ENCODE assay signal across 26 cellular contexts in the genomic region with DNA sequence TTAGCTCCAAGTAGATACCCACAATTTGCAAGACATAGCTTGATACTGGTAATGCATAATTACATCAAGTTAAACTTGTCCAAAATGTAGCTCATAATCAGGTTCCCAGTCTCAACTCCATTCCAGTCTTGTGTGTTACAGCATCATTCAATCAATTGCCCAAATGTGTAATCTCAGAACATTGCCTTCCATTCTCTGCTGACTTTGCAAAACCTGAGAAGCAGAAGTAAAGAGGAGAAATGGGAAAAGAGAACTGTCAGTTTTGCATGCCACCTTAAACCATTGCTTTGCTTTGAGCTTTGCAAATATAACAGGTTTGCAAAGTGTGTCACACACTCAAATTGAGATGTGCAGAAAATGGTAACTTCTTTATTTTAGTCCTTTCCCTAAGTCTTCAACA. TPM values are rescaled to one million over a fixed set of nuclear protein-coding genes. Genes with fewer than 3 reads are reported as not detected.
"Had no signal": no experiment of that assay in that cellular context is flagged by ENCODE, and none has a peak within 500 bp of the region (broad histone marks: within the 10 kb centered on the region; RNA-seq: fewer than 3 reads in every experiment).

No MANE protein-coding gene starts in this region.

- H3K27ac Mint-ChIP-seq: naive thymus-derived CD8-positive, alpha-beta T cell; stimulated activated memory B cell treated with anti-CD40 and anti-IgM and Interleukin-4, amounts not matched to agents 10 μg/mL and 1 μg/mL and 100 μg/mL, for 72 hours; stimulated activated naive CD8-positive, alpha-beta T cell treated with anti-CD3 and anti-CD28 coated beads, Interleukin-15, Interleukin-2, amounts not matched to agents 100 ng/mL and 50 ng/mL, for 24 hours had no signal

- H3K4me1 Mint-ChIP-seq: stimulated activated memory B cell treated with anti-CD40 and anti-IgM and Interleukin-4, amounts not matched to agents 10 μg/mL and 1 μg/mL and 100 μg/mL, for 72 hours had no signal

- H3K36me3 Mint-ChIP-seq: naive thymus-derived CD8-positive, alpha-beta T cell; stimulated activated memory B cell treated with anti-CD40 and anti-IgM and Interleukin-4, amounts not matched to agents 10 μg/mL and 1 μg/mL and 100 μg/mL, for 72 hours had no signal

- H3K27ac ChIP-seq: epithelial cell of prostate, esophagus muscularis mucosa, gastroesophageal sphincter, pancreas, prostate gland, spleen, tibial artery, upper lobe of left lung, uterus had no signal

- FAIRE-seq: endometrium, pancreas had no signal

- H3K4me3 ChIP-seq: esophagus muscularis mucosa, gastroesophageal sphincter, mucosa of descending colon, pancreas, prostate gland, spleen, tibial artery, upper lobe of left lung, uterus had no signal

- DNase-seq: effector memory CD4-positive, alpha-beta T cell; foreskin fibroblast; glutamatergic neuron; islet precursor cell; mammary epithelial cell; mucosa of descending colon; naive thymus-derived CD8-positive, alpha-beta T cell; occipital lobe; pancreas; retina; spleen; stimulated activated CD4-positive, alpha-beta T cell treated with anti-CD3 and anti-CD28 coated beads, Interleukin-15, amount 100 ng/mL, for 24 hours; stimulated activated CD4-positive, alpha-beta T cell treated with anti-CD3 and anti-CD28 coated beads, Interleukin-1b, Interleukin-23, amount 100 ng/mL, for 48 hours; stimulated activated CD4-positive, alpha-beta T cell treated with anti-CD3 and anti-CD28 coated beads, Interleukin-4, amount 100 ng/mL, for 24 hours; tibial artery; upper lobe of left lung; uterus had no signal

- H3K4me1 ChIP-seq: prostate gland, uterus had no signal

- H3K36me3 ChIP-seq: esophagus muscularis mucosa, gastroesophageal sphincter, pancreas, prostate gland, spleen, tibial artery, upper lobe of left lung, uterus had no signal

- H3K27me3 ChIP-seq: esophagus muscularis mucosa, gastroesophageal sphincter, pancreas, spleen, tibial artery, upper lobe of left lung, uterus had no signal

- H3K4me3 Mint-ChIP-seq: naive thymus-derived CD8-positive, alpha-beta T cell; stimulated activated memory B cell treated with anti-CD40 and anti-IgM and Interleukin-4, amounts not matched to agents 10 μg/mL and 1 μg/mL and 100 μg/mL, for 72 hours; stimulated activated naive CD8-positive, alpha-beta T cell treated with anti-CD3 and anti-CD28 coated beads, Interleukin-15, Interleukin-2, amounts not matched to agents 100 ng/mL and 50 ng/mL, for 24 hours had no signal

- ATAC-seq: gastroesophageal sphincter; left lobe of liver; mucosa of descending colon; naive thymus-derived CD8-positive, alpha-beta T cell; pancreas; sciatic nerve; stimulated activated memory B cell treated with anti-CD40 and anti-IgM and Interleukin-4, amounts not matched to agents 10 μg/mL and 1 μg/mL and 100 μg/mL, for 72 hours had no signal

- H3K9me3 ChIP-seq: esophagus muscularis mucosa, gastroesophageal sphincter, mucosa of descending colon, pancreas, prostate gland, spleen, tibial artery, upper lobe of left lung, uterus had no signal

- H3K9me3 Mint-ChIP-seq: naive thymus-derived CD8-positive, alpha-beta T cell; stimulated activated memory B cell treated with anti-CD40 and anti-IgM and Interleukin-4, amounts not matched to agents 10 μg/mL and 1 μg/mL and 100 μg/mL, for 72 hours; stimulated activated naive CD8-positive, alpha-beta T cell treated with anti-CD3 and anti-CD28 coated beads, Interleukin-15, Interleukin-2, amounts not matched to agents 100 ng/mL and 50 ng/mL, for 24 hours had no signal

RNA-seq across cellular contexts. Expression of a gene that starts 40.3 kb away (rescaled TPM):
- total RNA-seq: naive thymus-derived CD8-positive, alpha-beta T cell had no signal
